16 cellular contexts compared by ENCODE assay signal in the genomic region with DNA sequence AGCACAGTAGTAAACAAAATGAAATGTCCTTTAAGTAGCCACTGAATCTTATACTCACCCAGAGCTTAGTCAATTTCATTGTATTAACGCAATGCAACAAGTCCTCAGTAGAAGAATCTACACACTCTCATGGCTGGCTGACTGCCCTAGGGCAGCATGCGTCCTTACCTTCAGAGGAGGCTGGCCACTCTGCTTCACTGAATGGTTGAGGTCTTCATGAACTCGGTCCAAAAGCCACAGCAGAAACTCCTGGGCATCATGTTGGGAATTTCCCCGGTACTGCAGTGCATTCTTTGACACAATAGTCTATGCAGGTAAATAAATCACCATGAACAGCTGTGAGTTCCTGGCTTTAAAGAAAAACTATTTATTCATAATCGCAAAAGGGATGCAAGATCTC.
"Had no signal": no experiment of that assay in that cellular context is flagged by ENCODE, and none has a peak within 500 bp of the region (broad histone marks: within the 10 kb centered on the region; RNA-seq: fewer than 3 reads in every experiment).

No MANE protein-coding gene starts in this region.

- H3K9me3 Mint-ChIP-seq: activated B cell treated with CpG ODN at 0.5 μM for 24 hours; activated CD4-positive, alpha-beta T cell treated with anti-CD3 and anti-CD28 coated beads, Interleukin-2, amount 10 ng/mL, durations not matched to agents 24 days and 14 days; activated naive CD4-positive, alpha-beta T cell treated with anti-CD3 and anti-CD28 coated beads, Interleukin-2, amount 50 U/mL, for 24 hours; stimulated activated memory B cell treated with anti-CD40 and anti-IgM and Interleukin-4, amounts not matched to agents 10 μg/mL and 1 μg/mL and 100 μg/mL, for 72 hours had no signal

- H3K36me3 ChIP-seq: adrenal gland, brain microvascular endothelial cell, neural progenitor cell had no signal

- H3K27me3 Mint-ChIP-seq: activated B cell treated with CpG ODN at 0.5 μM for 24 hours; activated CD4-positive, alpha-beta T cell treated with anti-CD3 and anti-CD28 coated beads, Interleukin-2, amount 10 ng/mL, durations not matched to agents 24 days and 14 days; activated naive CD4-positive, alpha-beta T cell treated with anti-CD3 and anti-CD28 coated beads, Interleukin-2, amount 50 U/mL, for 24 hours; stimulated activated memory B cell treated with anti-CD40 and anti-IgM and Interleukin-4, amounts not matched to agents 10 μg/mL and 1 μg/mL and 100 μg/mL, for 72 hours had no signal

- H3K27ac ChIP-seq: adrenal gland, brain microvascular endothelial cell, lower lobe of right lung, neural progenitor cell, tibial artery had no signal

- H3K4me3 ChIP-seq: adrenal gland, lower lobe of right lung, neural progenitor cell, tibial artery had no signal

- DNase-seq: activated B cell treated with CpG ODN at 0.5 μM for 24 hours; activated CD4-positive, alpha-beta T cell treated with anti-CD3 and anti-CD28 coated beads, Interleukin-2, amount 10 ng/mL, durations not matched to agents 24 days and 14 days; activated CD8-positive, alpha-beta memory T cell treated with anti-CD3 and anti-CD28 coated beads, Interleukin-2, amount 50 U/mL, for 4 hours; activated CD8-positive, alpha-beta T cell treated with anti-CD3 and anti-CD28 coated beads, Interleukin-2, amount 10 ng/mL, durations not matched to agents 7 days and 5 days; activated effector memory CD4-positive, alpha-beta T cell treated with anti-CD3 and anti-CD28 coated beads, Interleukin-2, amount 50 U/mL, for 16 hours; activated T-cell treated with anti-CD3 and anti-CD28 coated beads, Interleukin-2, amount 50 U/mL, for 48 hours; brain microvascular endothelial cell; erythroblast; hippocampal formation; lower lobe of right lung; SW 1271; tibial artery had no signal

- H3K27ac Mint-ChIP-seq: activated B cell treated with CpG ODN at 0.5 μM for 24 hours; activated CD4-positive, alpha-beta T cell treated with anti-CD3 and anti-CD28 coated beads, Interleukin-2, amount 10 ng/mL, durations not matched to agents 24 days and 14 days; activated CD8-positive, alpha-beta T cell treated with anti-CD3 and anti-CD28 coated beads, Interleukin-2, amount 10 ng/mL, durations not matched to agents 7 days and 5 days; activated naive CD4-positive, alpha-beta T cell treated with anti-CD3 and anti-CD28 coated beads, Interleukin-2, amount 50 U/mL, for 24 hours; neural progenitor cell; stimulated activated memory B cell treated with anti-CD40 and anti-IgM and Interleukin-4, amounts not matched to agents 10 μg/mL and 1 μg/mL and 100 μg/mL, for 72 hours had no signal

- H3K27me3 ChIP-seq: adrenal gland, brain microvascular endothelial cell, neural progenitor cell, tibial artery had no signal

- ATAC-seq: activated CD8-positive, alpha-beta T cell treated with anti-CD3 and anti-CD28 coated beads, Interleukin-2, amount 10 ng/mL, durations not matched to agents 7 days and 5 days; lower lobe of right lung; stimulated activated memory B cell treated with anti-CD40 and anti-IgM and Interleukin-4, amounts not matched to agents 10 μg/mL and 1 μg/mL and 100 μg/mL, for 72 hours had no signal

- H3K9me3 ChIP-seq: adrenal gland, lower lobe of right lung, tibial artery had no signal

- H3K4me1 Mint-ChIP-seq: activated B cell treated with CpG ODN at 0.5 μM for 24 hours; activated naive CD4-positive, alpha-beta T cell treated with anti-CD3 and anti-CD28 coated beads, Interleukin-2, amount 50 U/mL, for 24 hours; neural progenitor cell; stimulated activated memory B cell treated with anti-CD40 and anti-IgM and Interleukin-4, amounts not matched to agents 10 μg/mL and 1 μg/mL and 100 μg/mL, for 72 hours had no signal

- H3K4me1 ChIP-seq: lower lobe of right lung, neural progenitor cell had no signal

- H3K4me3 Mint-ChIP-seq: activated B cell treated with CpG ODN at 0.5 μM for 24 hours; activated CD4-positive, alpha-beta T cell treated with anti-CD3 and anti-CD28 coated beads, Interleukin-2, amount 10 ng/mL, durations not matched to agents 24 days and 14 days; activated CD8-positive, alpha-beta T cell treated with anti-CD3 and anti-CD28 coated beads, Interleukin-2, amount 10 ng/mL, durations not matched to agents 7 days and 5 days; activated naive CD4-positive, alpha-beta T cell treated with anti-CD3 and anti-CD28 coated beads, Interleukin-2, amount 50 U/mL, for 24 hours; neural progenitor cell; stimulated activated memory B cell treated with anti-CD40 and anti-IgM and Interleukin-4, amounts not matched to agents 10 μg/mL and 1 μg/mL and 100 μg/mL, for 72 hours had no signal
